In genomic region chr3:38165722-38166387, GRCh38 we compare ENCODE assay signal across 8 cellular contexts. TPM values are rescaled to one million over a fixed set of nuclear protein-coding genes. Genes with fewer than 3 reads are reported as not detected.
A peak's percentile ranks its signal among the peaks of the same experiment; 100 is the strongest.
DNase-seq lines count a peak whose midpoint lies in the region; ATAC-seq and TF ChIP-seq lines count a peak whose summit lies in the region.

No MANE protein-coding gene starts in this region.

- H3K4me1 ChIP-seq in MM.1S (ENCODE audit: low read length) = no peaks in the 10 kb centered on the region

- H3K36me3 Mint-ChIP-seq in brain = peaks cover 17% of the 10 kb centered on the region
- no peaks in the 10 kb centered on the region for H3K36me3 Mint-ChIP-seq in stimulated activated memory B cell treated with anti-CD40 and anti-IgM and Interleukin-4, amounts not matched to agents 10 μg/mL and 1 μg/mL and 100 μg/mL, for 72 hours

- H3K4me3 ChIP-seq in MM.1S (ENCODE audit: low read length) = peak overlapping the region; percentile 87

- peaks cover 0 to 11% (median 4%) of the 10 kb centered on the region in 5 experiments for H3K9me3 Mint-ChIP-seq in brain
- H3K9me3 Mint-ChIP-seq in stimulated activated memory B cell treated with anti-CD40 and anti-IgM and Interleukin-4, amounts not matched to agents 10 μg/mL and 1 μg/mL and 100 μg/mL, for 72 hours = no peaks in the 10 kb centered on the region

- peak overlapping the region; percentile 95 to 98 (median 97) for H3K4me3 Mint-ChIP-seq in brain
- H3K4me3 Mint-ChIP-seq in stimulated activated memory B cell treated with anti-CD40 and anti-IgM and Interleukin-4, amounts not matched to agents 10 μg/mL and 1 μg/mL and 100 μg/mL, for 72 hours = peak overlapping the region; percentile 90

- no peaks in the 10 kb centered on the region for H3K9me2 ChIP-seq in MM.1S (replicated peaks; ENCODE audit: insufficient read depth, low read length)

- H3K4me2 ChIP-seq in MM.1S (ENCODE audit: low read depth, low read length) = peak overlapping the region; percentile 65

- peaks cover 6% of the 10 kb centered on the region for H3F3A ChIP-seq in MM.1S (ENCODE audit: insufficient read depth, low read length)

- H2AFZ ChIP-seq in MM.1S (ENCODE audit: low read length) = peak overlapping the region; percentile 74

- no peaks in the 10 kb centered on the region for H3K27me3 ChIP-seq in MM.1S (replicated peaks; ENCODE audit: insufficient read depth, low read length)

- DNase-seq in activated CD4-positive, CD25-positive, alpha-beta regulatory T cell (lab: John Stamatoyannopoulos, UW) = peak in 3 of 4 experiments; percentile 36 to 48 (median 42)
- DNase-seq in activated CD4-positive, CD25-positive, alpha-beta regulatory T cell treated with anti-CD3 and anti-CD28 coated beads, Interleukin-2, amount 50 U/mL, for 72 hours = no peak
- no peak for DNase-seq in MM.1S
- peak; percentile 51 for DNase-seq in kidney glomerular epithelial cell (lab: John Stamatoyannopoulos, UW)
- no peak for DNase-seq in A172 (ENCODE audit: low spot score)

- peaks cover 16% of the 10 kb centered on the region for H3K27me3 Mint-ChIP-seq in brain
- no peaks in the 10 kb centered on the region for H3K27me3 Mint-ChIP-seq in stimulated activated memory B cell treated with anti-CD40 and anti-IgM and Interleukin-4, amounts not matched to agents 10 μg/mL and 1 μg/mL and 100 μg/mL, for 72 hours

- no peaks in the 10 kb centered on the region for H4K20me1 ChIP-seq in MM.1S (ENCODE audit: insufficient read depth, low read length)

- H3K79me2 ChIP-seq in MM.1S (ENCODE audit: low read length) = peaks cover 53% of the 10 kb centered on the region

- no peaks in the 10 kb centered on the region for H3K36me3 ChIP-seq in MM.1S (replicated peaks; ENCODE audit: insufficient read depth, low read length)

- TF ChIP-seq CTCF in MM.1S (IDR thresholded peaks at IDR 0.05; ENCODE audit: low read length) = no peak
- TF ChIP-seq CTCF in brain (conservative IDR thresholded peaks at IDR 0.05) = no peak

- peaks cover 57% of the 10 kb centered on the region for H3K4me1 Mint-ChIP-seq in brain
- H3K4me1 Mint-ChIP-seq in stimulated activated memory B cell treated with anti-CD40 and anti-IgM and Interleukin-4, amounts not matched to agents 10 μg/mL and 1 μg/mL and 100 μg/mL, for 72 hours = peaks cover 55% of the 10 kb centered on the region

- H3K9me3 ChIP-seq in MM.1S (replicated peaks; ENCODE audit: insufficient read depth, low read length) = no peaks in the 10 kb centered on the region

- peak overlapping the region; percentile 91 for H3K9ac ChIP-seq in MM.1S (ENCODE audit: low read length)

- no peak for ATAC-seq in stimulated activated memory B cell treated with anti-CD40 and anti-IgM and Interleukin-4, amounts not matched to agents 10 μg/mL and 1 μg/mL and 100 μg/mL, for 72 hours
- no peak for ATAC-seq in GM18858 (IDR thresholded peaks at IDR 0.05; ENCODE audit: unreplicated experiment)

- H3K27ac ChIP-seq in MM.1S (ENCODE audit: low read length) = peak overlapping the region; percentile 91; the same call in 1 of the 2 replicates

- peak overlapping the region; percentile 97 to 100 (median 100) for H3K27ac Mint-ChIP-seq in brain
- peak overlapping the region; percentile 99 for H3K27ac Mint-ChIP-seq in stimulated activated memory B cell treated with anti-CD40 and anti-IgM and Interleukin-4, amounts not matched to agents 10 μg/mL and 1 μg/mL and 100 μg/mL, for 72 hours

RNA-seq across cellular contexts. Expression of gene OXSR1, which starts 0.5 kb away (rescaled TPM):
- polyA plus RNA-seq in brain (ENCODE audit: insufficient read depth, low read depth, low replicate concordance) = 13.8 TPM
- 38.8 and 44.7 TPM in 2 replicates for total RNA-seq in A172 (2014; rRNA removed; shearing (Covaris generic))

RNA-seq across cellular contexts. Expression of gene MYD88, which starts 27.4 kb away (rescaled TPM):
- polyA plus RNA-seq in brain (ENCODE audit: insufficient read depth, low read depth, low replicate concordance) = 10.0 TPM
- total RNA-seq in A172 (2014; rRNA removed; shearing (Covaris generic)) = 0.93 and 2.1 TPM in 2 replicates

RNA-seq across cellular contexts. Expression of gene ACAA1, which starts 28.9 kb away (rescaled TPM):
- 49.6 TPM for polyA plus RNA-seq in brain (ENCODE audit: insufficient read depth, low read depth, low replicate concordance)
- 17.7 and 18.1 TPM in 2 replicates for total RNA-seq in A172 (2014; rRNA removed; shearing (Covaris generic))

Comparison
In these comparisons a context has a peak if more than half of its experiments do, and no peak if none do; other contexts are left out.
1. DNase-seq: peak in activated CD4-positive, CD25-positive, alpha-beta regulatory T cell (3 of 4) and kidney glomerular epithelial cell (single experiment); none in activated CD4-positive, CD25-positive, alpha-beta regulatory T cell treated with anti-CD3 and anti-CD28 coated beads, Interleukin-2, amount 50 U/mL, for 72 hours (single experiment), MM.1S (single experiment) and A172 (single experiment).